Comparison of ENCODE assay signal across 24 cellular contexts in genomic region chr1:74412244-74412643, GRCh38.
"Had no signal": no experiment of that assay in that cellular context is flagged by ENCODE, and none has a peak within 500 bp of the region (broad histone marks: within the 10 kb centered on the region; RNA-seq: fewer than 3 reads in every experiment).

No MANE protein-coding gene starts in this region.

- H2AFZ ChIP-seq: hepatocyte had no signal

- H3K27ac Mint-ChIP-seq: dendritic cell treated with granulocyte-macrophage colony-stimulating factor and Interleukin-4, amounts not matched to agents 40 ng/mL and 50 ng/mL, for 4 days; naive B cell had no signal

- H3K27ac ChIP-seq: esophagus squamous epithelium, foreskin keratinocyte, hepatocyte, neutrophil, psoas muscle, right lobe of liver, skin epidermis, stomach, thoracic aorta, transverse colon had no signal

- H3K36me3 Mint-ChIP-seq: naive B cell had no signal

- H3K4me3 ChIP-seq: esophagus squamous epithelium, hepatocyte, lung, psoas muscle, right lobe of liver, skin epidermis, stomach, thoracic aorta, transverse colon had no signal

- H3K9me3 Mint-ChIP-seq: nephron had no signal

- H3K27me3 Mint-ChIP-seq: dendritic cell treated with granulocyte-macrophage colony-stimulating factor and Interleukin-4, amounts not matched to agents 40 ng/mL and 50 ng/mL, for 4 days; naive B cell had no signal

- FAIRE-seq: colon, islet of Langerhans had no signal

- H3K27me3 ChIP-seq: esophagus squamous epithelium, foreskin keratinocyte, hepatocyte, neutrophil, right lobe of liver, stomach, transverse colon had no signal

- ATAC-seq: foreskin keratinocyte, left ventricle myocardium superior, psoas muscle, right lobe of liver had no signal

- H3K36me3 ChIP-seq: esophagus squamous epithelium, neutrophil, right lobe of liver, stomach, thoracic aorta, transverse colon had no signal

- H3K4me1 ChIP-seq: esophagus squamous epithelium, foreskin keratinocyte, psoas muscle, right lobe of liver, stomach, transverse colon had no signal

- H3K4me3 Mint-ChIP-seq: dendritic cell treated with granulocyte-macrophage colony-stimulating factor and Interleukin-4, amounts not matched to agents 40 ng/mL and 50 ng/mL, for 4 days; naive B cell; nephron had no signal

- H3K4me2 ChIP-seq: hepatocyte had no signal

- H3K9me3 ChIP-seq: esophagus squamous epithelium, neutrophil, psoas muscle, right lobe of liver, stomach, thoracic aorta, transverse colon had no signal

- DNase-seq: cerebellar nuclear complex; esophagus squamous epithelium; left ventricle myocardium superior; mesenchymal stem cell; naive B cell; psoas muscle; retina; right lobe of liver; stimulated activated CD4-positive, alpha-beta T cell treated with anti-CD3 and anti-CD28 coated beads, Interleukin-2, amount 100 ng/mL, for 24 hours; stimulated activated CD4-positive, alpha-beta T cell treated with anti-CD3 and anti-CD28 coated beads, Interleukin-4, amount 100 ng/mL, for 4 hours; stimulated activated naive CD4-positive, alpha-beta T cell; stomach; substantia nigra; transverse colon had no signal

- H3K79me2 ChIP-seq: hepatocyte had no signal

- H3K4me1 Mint-ChIP-seq: naive B cell, nephron had no signal
